8 cellular contexts compared by ENCODE assay signal in the genomic region with DNA sequence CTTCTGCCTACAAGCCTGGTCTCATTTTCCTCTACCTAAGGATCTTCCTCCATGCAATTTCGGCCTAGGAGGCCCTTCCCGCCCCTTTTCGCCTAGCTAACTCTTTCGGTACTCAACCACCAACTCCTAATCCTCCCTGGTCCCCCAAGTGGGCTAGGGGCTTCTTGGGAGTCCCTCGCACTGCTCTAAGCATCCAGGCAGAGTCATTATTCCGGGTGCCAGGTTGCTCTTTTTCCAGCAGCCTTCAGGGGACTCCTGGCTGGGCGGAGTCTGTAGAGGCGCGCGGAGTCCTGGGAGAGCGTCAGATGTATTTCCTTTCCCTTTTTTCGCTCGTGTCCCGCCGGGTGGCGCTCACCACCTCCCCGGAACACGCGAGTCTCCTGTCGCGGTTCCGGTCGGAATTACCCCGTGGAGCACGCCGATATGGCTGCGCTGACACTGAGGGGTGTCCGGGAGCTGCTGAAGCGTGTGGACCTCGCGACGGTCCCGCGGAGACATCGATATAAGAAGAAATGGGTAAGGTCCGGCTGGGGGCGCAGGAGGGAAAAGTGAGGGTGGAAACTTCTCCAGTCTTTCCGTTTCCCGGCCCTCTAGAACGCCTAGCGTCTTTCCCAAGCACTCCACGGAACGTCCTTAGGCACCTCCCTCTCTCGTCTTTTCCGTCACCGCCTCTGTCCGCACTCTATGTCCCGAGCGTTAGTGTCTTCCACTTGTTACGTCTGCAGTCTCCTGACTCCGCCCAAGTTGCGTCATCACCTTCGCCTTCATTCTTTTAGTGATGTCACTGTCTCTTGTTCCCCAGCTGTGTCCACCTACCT. TPM values are rescaled to one million over a fixed set of nuclear protein-coding genes. Genes with fewer than 3 reads are reported as not detected.
A peak's percentile ranks its signal among the peaks of the same experiment; 100 is the strongest.
DNase-seq lines count a peak whose midpoint lies in the region; ATAC-seq and TF ChIP-seq lines count a peak whose summit lies in the region.

Gene NSUN4, plus strand, starts transcription at position 404 of the 818 bp plus-strand sequence. Its CDS starts 20 bp downstream, at position 424.

- TF ChIP-seq CTCF in MM.1S (IDR thresholded peaks at IDR 0.05; ENCODE audit: low read length) = peak; percentile 68
- peak; percentile 88 for TF ChIP-seq CTCF in foreskin keratinocyte (conservative IDR thresholded peaks at IDR 0.05)

- H3K27ac ChIP-seq in MM.1S (ENCODE audit: low read length) (peak within 1 kb of the TSS; percentile 88), SJCRH30 (peak within 1 kb of the TSS; percentile 80), foreskin keratinocyte (peak within 1 kb of the TSS; percentile 94), subcutaneous abdominal adipose tissue (ENCODE audit: low read depth, low read length) (peak within 1 kb of the TSS; percentile 96)

- H3K4me3 ChIP-seq in HAP-1 = peak within 1 kb of the TSS; percentile 73
- peak within 1 kb of the TSS; percentile 95 for H3K4me3 ChIP-seq in MM.1S (ENCODE audit: low read length)
- peak within 1 kb of the TSS; percentile 75 for H3K4me3 ChIP-seq in SJCRH30
- H3K4me3 ChIP-seq in neuron (ENCODE audit: low read length) = peak within 1 kb of the TSS; percentile 89
- peak within 1 kb of the TSS; percentile 88 to 98 (median 94) for H3K4me3 ChIP-seq in subcutaneous abdominal adipose tissue (ENCODE audit: low read depth in 1 of 5, low read length in 5 of 5)

- peak; percentile 92 for ATAC-seq in foreskin keratinocyte

- H3K9ac ChIP-seq in MM.1S (ENCODE audit: low read length) (peak within 1 kb of the TSS; percentile 96), subcutaneous abdominal adipose tissue (ENCODE audit: low read length in 5 of 5) (peak within 1 kb of the TSS; percentile 82 to 97 (median 94))

- H3K36me3 ChIP-seq in HAP-1 (replicated peaks) (peaks cover 30% of the 10 kb centered on the region), MM.1S (replicated peaks; ENCODE audit: insufficient read depth, low read length) (peaks cover 3% of the 10 kb centered on the region; the same call in 1 of the 2 replicates), SJCRH30 (peaks cover 6% of the 10 kb centered on the region), neuron (ENCODE audit: insufficient read depth, low read length) (peaks cover 29% of the 10 kb centered on the region), subcutaneous abdominal adipose tissue (ENCODE audit: control insufficient read depth in 5 of 5, insufficient read depth in 5 of 5, low read length in 5 of 5) (peaks cover 6 to 28% (median 22%) of the 10 kb centered on the region in 5 donors)

- in situ Hi-C loops in HAP-1 (cut with MboI; ENCODE audit: low sequenced_read_pairs) = no loop called here

- H4K20me1 ChIP-seq in MM.1S (ENCODE audit: insufficient read depth, low read length) = no peaks in the 10 kb centered on the region

- H3K27me3 ChIP-seq in HAP-1 (ENCODE audit: low read depth) = no peaks in the 10 kb centered on the region
- no peaks in the 10 kb centered on the region for H3K27me3 ChIP-seq in MM.1S (replicated peaks; ENCODE audit: insufficient read depth, low read length)
- no peaks in the 10 kb centered on the region for H3K27me3 ChIP-seq in SJCRH30
- no peaks in the 10 kb centered on the region for H3K27me3 ChIP-seq in foreskin keratinocyte
- no peaks in the 10 kb centered on the region for H3K27me3 ChIP-seq in neuron (ENCODE audit: insufficient read depth, low read length)
- H3K27me3 ChIP-seq in subcutaneous abdominal adipose tissue (ENCODE audit: control insufficient read depth in 5 of 5, insufficient read depth in 4 of 5, low read length in 5 of 5) = no peaks in the 10 kb centered on the region

- H3K4me1 ChIP-seq in HAP-1 = peaks cover 7% of the 10 kb centered on the region; the same call in 1 of the 2 replicates
- H3K4me1 ChIP-seq in MM.1S (ENCODE audit: low read length) = peaks cover 13% of the 10 kb centered on the region
- no peaks in the 10 kb centered on the region for H3K4me1 ChIP-seq in SJCRH30
- peaks cover 6% of the 10 kb centered on the region for H3K4me1 ChIP-seq in foreskin keratinocyte
- H3K4me1 ChIP-seq in neuron (ENCODE audit: insufficient read depth, low read length) = peaks cover 4% of the 10 kb centered on the region
- peaks cover 0 to 19% (median 15%) of the 10 kb centered on the region in 5 donors for H3K4me1 ChIP-seq in subcutaneous abdominal adipose tissue (ENCODE audit: control insufficient read depth in 5 of 5, insufficient read depth in 5 of 5, low read length in 5 of 5)

- peaks cover 9% of the 10 kb centered on the region; the same call in 1 of the 2 replicates for H3F3A ChIP-seq in MM.1S (ENCODE audit: insufficient read depth, low read length)

- H2AFZ ChIP-seq in MM.1S (ENCODE audit: low read length) (peak within 1 kb of the TSS; percentile 99), neuron (ENCODE audit: low read depth, low read length) (peak within 1 kb of the TSS; percentile 65)

- peaks cover 41% of the 10 kb centered on the region for H3K79me2 ChIP-seq in MM.1S (ENCODE audit: low read length)

- no peaks in the 10 kb centered on the region for H3K9me3 ChIP-seq in HAP-1
- no peaks in the 10 kb centered on the region for H3K9me3 ChIP-seq in MM.1S (replicated peaks; ENCODE audit: insufficient read depth, low read length)
- H3K9me3 ChIP-seq in SJCRH30 (replicated peaks) = no peaks in the 10 kb centered on the region
- H3K9me3 ChIP-seq in neuron (ENCODE audit: low read length) = no peaks in the 10 kb centered on the region
- H3K9me3 ChIP-seq in subcutaneous abdominal adipose tissue (ENCODE audit: control insufficient read depth in 5 of 5, low read length in 5 of 5) = no peaks in the 10 kb centered on the region

- DNase-seq in GDM1 (lab: John Stamatoyannopoulos, UW) (peak; percentile 84), HAP-1 (ENCODE audit: low spot score in 2 of 2) (peak; percentile 90 to 93), MM.1S (peak; percentile 88), SJCRH30 (peak; percentile 95 to 97), foreskin keratinocyte (peak; percentile 85 to 89)
- DNase-seq in activated naive CD4-positive, alpha-beta T cell (lab: John Stamatoyannopoulos, UW) = peak; percentile 52 to 66 (median 62)

- H3K9me2 ChIP-seq in MM.1S (replicated peaks; ENCODE audit: insufficient read depth, low read length) = no peaks in the 10 kb centered on the region

- peak within 1 kb of the TSS; percentile 99 for H3K4me2 ChIP-seq in MM.1S (ENCODE audit: low read depth, low read length)

RNA-seq across cellular contexts. Expression of gene NSUN4, which starts in this region (rescaled TPM):
- total RNA-seq in SJCRH30 (2014; rRNA removed; shearing (Covaris generic)) = 23.7 TPM in 2 replicates
- total RNA-seq in foreskin keratinocyte = 22.7 and 22.9 TPM in 2 replicates
- polyA plus RNA-seq in foreskin keratinocyte = 11.8 and 14.0 TPM in 2 replicates

Comparison
In these comparisons a context has a peak if more than half of its experiments do, and no peak if none do; other contexts are left out.
1. Peak in every context shown above with its lines: DNase-seq, ATAC-seq, H3K4me3 ChIP-seq and H3K27ac ChIP-seq.